2 cellular contexts compared by ENCODE assay signal in the genomic region with DNA sequence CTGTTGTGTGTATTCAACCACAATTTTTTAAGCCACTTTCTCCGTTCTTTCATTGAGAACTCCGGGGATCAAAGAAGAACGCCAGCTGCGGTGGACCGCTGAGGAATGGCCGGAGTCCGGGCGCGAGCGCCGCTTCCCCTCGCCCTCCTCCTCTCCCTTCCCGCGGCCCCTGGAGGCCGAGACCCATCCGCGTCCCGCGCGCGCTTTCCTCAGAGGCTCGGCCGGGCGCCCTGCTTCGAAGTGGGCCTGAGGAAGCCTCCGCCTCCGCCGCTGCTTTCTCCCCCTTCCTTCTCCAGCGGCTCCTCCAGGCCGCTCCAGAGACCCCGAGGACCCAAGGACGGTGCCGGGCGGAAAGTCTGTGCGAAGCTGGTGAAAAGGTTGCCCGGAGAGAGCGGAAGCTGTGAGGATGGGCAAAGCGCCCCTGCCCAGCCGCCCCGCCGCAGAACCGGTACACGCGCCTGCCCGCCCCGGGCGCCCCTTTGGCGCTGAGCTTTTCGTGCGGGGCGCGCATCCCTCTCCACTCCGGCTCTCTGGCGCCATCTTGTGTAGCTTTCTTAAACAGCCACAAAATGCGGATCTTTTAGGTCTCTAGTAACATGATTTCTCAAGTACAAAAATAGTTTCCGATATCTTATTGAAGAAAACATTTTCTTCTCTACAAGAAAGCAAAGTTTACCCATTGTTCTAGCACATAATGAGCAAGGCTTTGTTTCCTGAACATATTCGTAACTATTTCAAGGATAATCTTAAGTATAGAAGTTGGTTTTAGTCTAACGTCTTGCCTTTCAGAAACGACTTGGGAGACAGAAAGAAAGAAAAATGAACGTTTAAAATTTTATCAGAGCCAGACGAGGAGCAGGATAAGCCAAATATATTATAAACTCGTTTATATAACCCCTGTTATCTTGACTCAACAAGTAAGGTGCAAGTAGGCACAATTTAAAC.
A peak's percentile ranks its signal among the peaks of the same experiment; 100 is the strongest.
TF ChIP-seq lines count a peak whose summit lies in the region.

No MANE protein-coding gene starts in this region.

TF ChIP-seq in A549, 52 proteins besides CTCF, POLR2A, EP300 and RAD21 (continues in another document):
- TF ChIP-seq EHMT2 (IDR thresholded peaks at IDR 0.05; ENCODE audit: low read depth) = no peak
- no peak for TF ChIP-seq HES2 (IDR thresholded peaks at IDR 0.05)
- no peak for TF ChIP-seq CBX8 (IDR thresholded peaks at IDR 0.05)
- TF ChIP-seq MAFK (IDR thresholded peaks at IDR 0.05; ENCODE audit: partially characterized antibody) = no peak
- TF ChIP-seq TFCP2L1 (CRISPR knock-in tag; IDR thresholded peaks at IDR 0.05) = no peak
- TF ChIP-seq HEYL (CRISPR knock-in tag; IDR thresholded peaks at IDR 0.05) = no peak
- no peak for TF ChIP-seq FOSB (CRISPR knock-in tag; IDR thresholded peaks at IDR 0.05)
- TF ChIP-seq ELK1 (IDR thresholded peaks at IDR 0.05; ENCODE audit: low read depth, low read length) = no peak
- TF ChIP-seq EHF (CRISPR knock-in tag; IDR thresholded peaks at IDR 0.05) = no peak
- peak; percentile 56; the same call in 1 of the 2 replicates for TF ChIP-seq PHF8 (IDR thresholded peaks at IDR 0.05; ENCODE audit: borderline replicate concordance, low read depth)
- TF ChIP-seq ATOH8 (CRISPR knock-in tag; IDR thresholded peaks at IDR 0.05; ENCODE audit: low read depth) = no peak
- no peak for TF ChIP-seq NFE2L2 (conservative IDR thresholded peaks at IDR 0.05; ENCODE audit: low read length)
- no peak for TF ChIP-seq KDM5A (IDR thresholded peaks at IDR 0.05)
- TF ChIP-seq FOXS1 (CRISPR knock-in tag; IDR thresholded peaks at IDR 0.05) = no peak
- no peak for TF ChIP-seq CHD4 (IDR thresholded peaks at IDR 0.05; ENCODE audit: borderline replicate concordance)
- no peak for TF ChIP-seq REST (IDR thresholded peaks at IDR 0.05)
- no peak for TF ChIP-seq FOSL2 (IDR thresholded peaks at IDR 0.05)
- no peak for TF ChIP-seq FOSL2 (CRISPR knock-in tag; IDR thresholded peaks at IDR 0.05)
- no peak for TF ChIP-seq CBX2 (IDR thresholded peaks at IDR 0.05; ENCODE audit: borderline replicate concordance, low read depth)
- no peak for TF ChIP-seq MAZ (IDR thresholded peaks at IDR 0.05; ENCODE audit: borderline replicate concordance, low read depth, low read length)
- peak; percentile 58; the same call in 1 of the 2 replicates for TF ChIP-seq RNF2 (IDR thresholded peaks at IDR 0.05; ENCODE audit: borderline replicate concordance, low read depth)
- TF ChIP-seq JUN (IDR thresholded peaks at IDR 0.05) = peak in 1 of 2 experiments; percentile 68; a peak in 2 of 5 replicates
- no peak for TF ChIP-seq RARB (CRISPR knock-in tag; IDR thresholded peaks at IDR 0.05)
- no peak for TF ChIP-seq JUNB (IDR thresholded peaks at IDR 0.05)
- TF ChIP-seq HOXB5 (CRISPR knock-in tag; IDR thresholded peaks at IDR 0.05) = no peak
- TF ChIP-seq SREBF2 (IDR thresholded peaks at IDR 0.05) = no peak
- no peak for TF ChIP-seq HOXB13 (CRISPR knock-in tag; IDR thresholded peaks at IDR 0.05; ENCODE audit: low read depth)
- TF ChIP-seq CHD2 (IDR thresholded peaks at IDR 0.05; ENCODE audit: low read length, partially characterized antibody) = no peak
- TF ChIP-seq ZNF302 (CRISPR knock-in tag; IDR thresholded peaks at IDR 0.05) = no peak

TF ChIP-seq in HepG2, 621 proteins besides CTCF, POLR2A, EP300 and RAD21 (continues in another document):
- TF ChIP-seq ZSCAN30 (CRISPR knock-in tag; IDR thresholded peaks at IDR 0.05) = no peak
- TF ChIP-seq ZNF296 (CRISPR knock-in tag; conservative IDR thresholded peaks at IDR 0.05) = no peak
- TF ChIP-seq HNRNPLL (IDR thresholded peaks at IDR 0.05; ENCODE audit: low read depth, low read length, poor library complexity, severe bottlenecking) = peak; percentile 76
- no peak for TF ChIP-seq BATF2 (CRISPR knock-in tag; IDR thresholded peaks at IDR 0.05)
- TF ChIP-seq ELF4 (CRISPR knock-in tag; IDR thresholded peaks at IDR 0.05; ENCODE audit: borderline replicate concordance) = no peak
- no peak for TF ChIP-seq ATF1 (CRISPR knock-in tag; IDR thresholded peaks at IDR 0.05)
- no peak; the same call in 1 of the 2 replicates for TF ChIP-seq EZH2 (conservative IDR thresholded peaks at IDR 0.05; ENCODE audit: low read depth, low read length)
- TF ChIP-seq MTF2 (CRISPR knock-in tag; IDR thresholded peaks at IDR 0.05; ENCODE audit: borderline replicate concordance) = no peak
- TF ChIP-seq KAT8 (CRISPR knock-in tag; IDR thresholded peaks at IDR 0.05) = 0 out of 2 replicates have a peak, but pooled peaks have one; percentile 36
- TF ChIP-seq KDM5B (CRISPR knock-in tag; IDR thresholded peaks at IDR 0.05; ENCODE audit: borderline replicate concordance) = no peak
- TF ChIP-seq JUND (CRISPR knock-in tag; IDR thresholded peaks at IDR 0.05) = no peak
- TF ChIP-seq CENPT (CRISPR knock-in tag; IDR thresholded peaks at IDR 0.05; ENCODE audit: low read depth) = no peak
- no peak for TF ChIP-seq EED (CRISPR knock-in tag; IDR thresholded peaks at IDR 0.05)
- TF ChIP-seq ZNF124 (CRISPR knock-in tag; IDR thresholded peaks at IDR 0.05) = no peak
- no peak for TF ChIP-seq FOXP4 (CRISPR knock-in tag; IDR thresholded peaks at IDR 0.05)
- no peak for TF ChIP-seq ZNF83 (CRISPR knock-in tag; IDR thresholded peaks at IDR 0.05; ENCODE audit: borderline replicate concordance)
- TF ChIP-seq, protein P1, sequence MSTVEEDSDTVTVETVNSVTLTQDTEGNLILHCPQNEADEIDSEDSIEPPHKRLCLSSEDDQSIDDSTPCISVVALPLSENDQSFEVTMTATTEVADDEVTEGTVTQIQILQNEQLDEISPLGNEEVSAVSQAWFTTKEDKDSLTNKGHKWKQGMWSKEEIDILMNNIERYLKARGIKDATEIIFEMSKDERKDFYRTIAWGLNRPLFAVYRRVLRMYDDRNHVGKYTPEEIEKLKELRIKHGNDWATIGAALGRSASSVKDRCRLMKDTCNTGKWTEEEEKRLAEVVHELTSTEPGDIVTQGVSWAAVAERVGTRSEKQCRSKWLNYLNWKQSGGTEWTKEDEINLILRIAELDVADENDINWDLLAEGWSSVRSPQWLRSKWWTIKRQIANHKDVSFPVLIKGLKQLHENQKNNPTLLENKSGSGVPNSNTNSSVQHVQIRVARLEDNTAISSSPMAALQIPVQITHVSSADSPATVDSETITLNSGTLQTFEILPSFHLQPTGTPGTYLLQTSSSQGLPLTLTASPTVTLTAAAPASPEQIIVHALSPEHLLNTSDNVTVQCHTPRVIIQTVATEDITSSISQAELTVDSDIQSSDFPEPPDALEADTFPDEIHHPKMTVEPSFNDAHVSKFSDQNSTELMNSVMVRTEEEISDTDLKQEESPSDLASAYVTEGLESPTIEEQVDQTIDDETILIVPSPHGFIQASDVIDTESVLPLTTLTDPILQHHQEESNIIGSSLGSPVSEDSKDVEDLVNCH (CRISPR knock-in tag; IDR thresholded peaks at IDR 0.05) = no peak
- TF ChIP-seq, protein P2, sequence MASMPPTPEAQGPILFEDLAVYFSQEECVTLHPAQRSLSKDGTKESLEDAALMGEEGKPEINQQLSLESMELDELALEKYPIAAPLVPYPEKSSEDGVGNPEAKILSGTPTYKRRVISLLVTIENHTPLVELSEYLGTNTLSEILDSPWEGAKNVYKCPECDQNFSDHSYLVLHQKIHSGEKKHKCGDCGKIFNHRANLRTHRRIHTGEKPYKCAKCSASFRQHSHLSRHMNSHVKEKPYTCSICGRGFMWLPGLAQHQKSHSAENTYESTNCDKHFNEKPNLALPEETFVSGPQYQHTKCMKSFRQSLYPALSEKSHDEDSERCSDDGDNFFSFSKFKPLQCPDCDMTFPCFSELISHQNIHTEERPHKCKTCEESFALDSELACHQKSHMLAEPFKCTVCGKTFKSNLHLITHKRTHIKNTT (CRISPR knock-in tag; IDR thresholded peaks at IDR 0.05) = no peak
- TF ChIP-seq, protein P3, sequence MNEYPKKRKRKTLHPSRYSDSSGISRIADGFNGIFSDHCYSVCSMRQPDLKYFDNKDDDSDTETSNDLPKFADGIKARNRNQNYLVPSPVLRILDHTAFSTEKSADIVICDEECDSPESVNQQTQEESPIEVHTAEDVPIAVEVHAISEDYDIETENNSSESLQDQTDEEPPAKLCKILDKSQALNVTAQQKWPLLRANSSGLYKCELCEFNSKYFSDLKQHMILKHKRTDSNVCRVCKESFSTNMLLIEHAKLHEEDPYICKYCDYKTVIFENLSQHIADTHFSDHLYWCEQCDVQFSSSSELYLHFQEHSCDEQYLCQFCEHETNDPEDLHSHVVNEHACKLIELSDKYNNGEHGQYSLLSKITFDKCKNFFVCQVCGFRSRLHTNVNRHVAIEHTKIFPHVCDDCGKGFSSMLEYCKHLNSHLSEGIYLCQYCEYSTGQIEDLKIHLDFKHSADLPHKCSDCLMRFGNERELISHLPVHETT (CRISPR knock-in tag; conservative IDR thresholded peaks at IDR 0.05) = no peak
- 0 out of 2 replicates have a peak, but pooled peaks have one; percentile 22 for TF ChIP-seq KDM3A (CRISPR knock-in tag; IDR thresholded peaks at IDR 0.05; ENCODE audit: low read depth)
- TF ChIP-seq CEBPG (CRISPR knock-in tag; IDR thresholded peaks at IDR 0.05) = no peak
- TF ChIP-seq ZNF552 (CRISPR knock-in tag; IDR thresholded peaks at IDR 0.05; ENCODE audit: borderline replicate concordance) = no peak
- TF ChIP-seq, protein P4, sequence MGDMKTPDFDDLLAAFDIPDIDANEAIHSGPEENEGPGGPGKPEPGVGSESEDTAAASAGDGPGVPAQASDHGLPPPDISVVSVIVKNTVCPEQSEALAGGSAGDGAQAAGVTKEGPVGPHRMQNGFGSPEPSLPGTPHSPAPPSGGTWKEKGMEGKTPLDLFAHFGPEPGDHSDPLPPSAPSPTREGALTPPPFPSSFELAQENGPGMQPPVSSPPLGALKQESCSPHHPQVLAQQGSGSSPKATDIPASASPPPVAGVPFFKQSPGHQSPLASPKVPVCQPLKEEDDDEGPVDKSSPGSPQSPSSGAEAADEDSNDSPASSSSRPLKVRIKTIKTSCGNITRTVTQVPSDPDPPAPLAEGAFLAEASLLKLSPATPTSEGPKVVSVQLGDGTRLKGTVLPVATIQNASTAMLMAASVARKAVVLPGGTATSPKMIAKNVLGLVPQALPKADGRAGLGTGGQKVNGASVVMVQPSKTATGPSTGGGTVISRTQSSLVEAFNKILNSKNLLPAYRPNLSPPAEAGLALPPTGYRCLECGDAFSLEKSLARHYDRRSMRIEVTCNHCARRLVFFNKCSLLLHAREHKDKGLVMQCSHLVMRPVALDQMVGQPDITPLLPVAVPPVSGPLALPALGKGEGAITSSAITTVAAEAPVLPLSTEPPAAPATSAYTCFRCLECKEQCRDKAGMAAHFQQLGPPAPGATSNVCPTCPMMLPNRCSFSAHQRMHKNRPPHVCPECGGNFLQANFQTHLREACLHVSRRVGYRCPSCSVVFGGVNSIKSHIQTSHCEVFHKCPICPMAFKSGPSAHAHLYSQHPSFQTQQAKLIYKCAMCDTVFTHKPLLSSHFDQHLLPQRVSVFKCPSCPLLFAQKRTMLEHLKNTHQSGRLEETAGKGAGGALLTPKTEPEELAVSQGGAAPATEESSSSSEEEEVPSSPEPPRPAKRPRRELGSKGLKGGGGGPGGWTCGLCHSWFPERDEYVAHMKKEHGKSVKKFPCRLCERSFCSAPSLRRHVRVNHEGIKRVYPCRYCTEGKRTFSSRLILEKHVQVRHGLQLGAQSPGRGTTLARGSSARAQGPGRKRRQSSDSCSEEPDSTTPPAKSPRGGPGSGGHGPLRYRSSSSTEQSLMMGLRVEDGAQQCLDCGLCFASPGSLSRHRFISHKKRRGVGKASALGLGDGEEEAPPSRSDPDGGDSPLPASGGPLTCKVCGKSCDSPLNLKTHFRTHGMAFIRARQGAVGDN (CRISPR knock-in tag; IDR thresholded peaks at IDR 0.05) = peak; percentile 65
- TF ChIP-seq MYNN (CRISPR knock-in tag; IDR thresholded peaks at IDR 0.05; ENCODE audit: low read depth) = no peak
- TF ChIP-seq, protein P5, sequence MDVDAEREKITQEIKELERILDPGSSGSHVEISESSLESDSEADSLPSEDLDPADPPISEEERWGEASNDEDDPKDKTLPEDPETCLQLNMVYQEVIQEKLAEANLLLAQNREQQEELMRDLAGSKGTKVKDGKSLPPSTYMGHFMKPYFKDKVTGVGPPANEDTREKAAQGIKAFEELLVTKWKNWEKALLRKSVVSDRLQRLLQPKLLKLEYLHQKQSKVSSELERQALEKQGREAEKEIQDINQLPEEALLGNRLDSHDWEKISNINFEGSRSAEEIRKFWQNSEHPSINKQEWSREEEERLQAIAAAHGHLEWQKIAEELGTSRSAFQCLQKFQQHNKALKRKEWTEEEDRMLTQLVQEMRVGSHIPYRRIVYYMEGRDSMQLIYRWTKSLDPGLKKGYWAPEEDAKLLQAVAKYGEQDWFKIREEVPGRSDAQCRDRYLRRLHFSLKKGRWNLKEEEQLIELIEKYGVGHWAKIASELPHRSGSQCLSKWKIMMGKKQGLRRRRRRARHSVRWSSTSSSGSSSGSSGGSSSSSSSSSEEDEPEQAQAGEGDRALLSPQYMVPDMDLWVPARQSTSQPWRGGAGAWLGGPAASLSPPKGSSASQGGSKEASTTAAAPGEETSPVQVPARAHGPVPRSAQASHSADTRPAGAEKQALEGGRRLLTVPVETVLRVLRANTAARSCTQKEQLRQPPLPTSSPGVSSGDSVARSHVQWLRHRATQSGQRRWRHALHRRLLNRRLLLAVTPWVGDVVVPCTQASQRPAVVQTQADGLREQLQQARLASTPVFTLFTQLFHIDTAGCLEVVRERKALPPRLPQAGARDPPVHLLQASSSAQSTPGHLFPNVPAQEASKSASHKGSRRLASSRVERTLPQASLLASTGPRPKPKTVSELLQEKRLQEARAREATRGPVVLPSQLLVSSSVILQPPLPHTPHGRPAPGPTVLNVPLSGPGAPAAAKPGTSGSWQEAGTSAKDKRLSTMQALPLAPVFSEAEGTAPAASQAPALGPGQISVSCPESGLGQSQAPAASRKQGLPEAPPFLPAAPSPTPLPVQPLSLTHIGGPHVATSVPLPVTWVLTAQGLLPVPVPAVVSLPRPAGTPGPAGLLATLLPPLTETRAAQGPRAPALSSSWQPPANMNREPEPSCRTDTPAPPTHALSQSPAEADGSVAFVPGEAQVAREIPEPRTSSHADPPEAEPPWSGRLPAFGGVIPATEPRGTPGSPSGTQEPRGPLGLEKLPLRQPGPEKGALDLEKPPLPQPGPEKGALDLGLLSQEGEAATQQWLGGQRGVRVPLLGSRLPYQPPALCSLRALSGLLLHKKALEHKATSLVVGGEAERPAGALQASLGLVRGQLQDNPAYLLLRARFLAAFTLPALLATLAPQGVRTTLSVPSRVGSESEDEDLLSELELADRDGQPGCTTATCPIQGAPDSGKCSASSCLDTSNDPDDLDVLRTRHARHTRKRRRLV (CRISPR knock-in tag; IDR thresholded peaks at IDR 0.05) = no peak
- no peak for TF ChIP-seq NBN (conservative IDR thresholded peaks at IDR 0.05)
- no peak for TF ChIP-seq SMAD1 (CRISPR knock-in tag; IDR thresholded peaks at IDR 0.05; ENCODE audit: borderline replicate concordance, low read depth)
- no peak for TF ChIP-seq ELF3 (CRISPR knock-in tag; IDR thresholded peaks at IDR 0.05)
